Comparison of ENCODE assay signal across 18 cellular contexts in genomic region chr4:40176602-40177001, GRCh38. TPM values are rescaled to one million over a fixed set of nuclear protein-coding genes. Genes with fewer than 3 reads are reported as not detected.
A peak's percentile ranks its signal among the peaks of the same experiment; 100 is the strongest.
DNase-seq lines count a peak whose midpoint lies in the region; ATAC-seq and TF ChIP-seq lines count a peak whose summit lies in the region.
"Had no signal": no experiment of that assay in that cellular context is flagged by ENCODE, and none has a peak within 500 bp of the region (broad histone marks: within the 10 kb centered on the region; RNA-seq: fewer than 3 reads in every experiment).

No MANE protein-coding gene starts in this region.

- H3K9me2 ChIP-seq in GM23248 (ENCODE audit: insufficient read depth): no peaks in the 10 kb centered on the region

- CTCF ChIA-PET in T-cell (lab: Charles Lee): no interaction called here

- POLR2A ChIA-PET in T-cell (lab: Charles Lee): no interaction called here

- TF ChIP-seq CTCF in fibroblast of villous mesenchyme (IDR thresholded peaks at IDR 0.05; ENCODE audit: insufficient read depth, low read depth, low read length) (no peak), osteoblast (IDR thresholded peaks at IDR 0.05; ENCODE audit: extremely low read depth, low read depth, low read length) (no peak)

- H3K9ac ChIP-seq in GM23248: no peak overlapping the region

- H3K27ac Mint-ChIP-seq in T-cell: peak overlapping the region; percentile 28 to 31
- H3K27ac Mint-ChIP-seq: activated CD8-positive, alpha-beta T cell treated with anti-CD3 and anti-CD28 coated beads for 36 hours had no signal

- H3K27ac ChIP-seq in GM23248 (no peak overlapping the region), osteoblast (ENCODE audit: low read depth, low read length) (no peak overlapping the region)
- H3K27ac ChIP-seq: heart right ventricle had no signal

- DNase-seq in GM23248 (no peak), T-cell (no peak), fibroblast of villous mesenchyme (ENCODE audit: low read depth) (peak; percentile 10), osteoblast (ENCODE audit: insufficient read length, low spot score, missing footprints) (no peak), amniotic stem cell (lab: John Stamatoyannopoulos, UW) (no peak), DMS79 treated with DMSO at 0.1 percent for 48 hours (lab: John Stamatoyannopoulos, UW) (no peak), NCI-H524 (lab: John Stamatoyannopoulos, UW) (no peak)
- DNase-seq: activated CD8-positive, alpha-beta T cell treated with anti-CD3 and anti-CD28 coated beads for 36 hours; AML-193; anterior cingulate cortex; Caco-2; erythroblast; heart right ventricle; naive B cell; NCI-H1694; NCI-H510A had no signal

- peak overlapping the region; percentile 28; the same call in 1 of the 2 replicates for H2AFZ ChIP-seq in GM23248
- peak overlapping the region; percentile 42 for H2AFZ ChIP-seq in osteoblast (ENCODE audit: low read length)

- no peaks in the 10 kb centered on the region for H3K27me3 ChIP-seq in GM23248 (replicated peaks; ENCODE audit: insufficient read depth)
- H3K27me3 ChIP-seq in osteoblast (ENCODE audit: insufficient read depth, low read length): no peaks in the 10 kb centered on the region

- no peaks in the 10 kb centered on the region for H3K9me3 ChIP-seq in GM23248 (ENCODE audit: low read depth)
- H3K9me3 ChIP-seq in osteoblast (ENCODE audit: low read depth, low read length): no peaks in the 10 kb centered on the region
- H3K9me3 ChIP-seq: Caco-2, heart right ventricle had no signal

- H3K9me3 Mint-ChIP-seq in T-cell: no peaks in the 10 kb centered on the region
- H3K9me3 Mint-ChIP-seq: activated CD8-positive, alpha-beta T cell treated with anti-CD3 and anti-CD28 coated beads for 36 hours; naive B cell had no signal

- H3K36me3 Mint-ChIP-seq in T-cell: no peaks in the 10 kb centered on the region
- H3K36me3 Mint-ChIP-seq: naive B cell had no signal

- peaks cover 24 to 39% (median 36%) of the 10 kb centered on the region in 3 donors for H3K4me1 Mint-ChIP-seq in T-cell

- no peak overlapping the region for H3K4me3 Mint-ChIP-seq in T-cell
- H3K4me3 Mint-ChIP-seq: activated CD8-positive, alpha-beta T cell treated with anti-CD3 and anti-CD28 coated beads for 36 hours had no signal

- H3K4me3 ChIP-seq in GM23248: no peak overlapping the region
- H3K4me3 ChIP-seq in fibroblast of villous mesenchyme (ENCODE audit: low read depth, low read length): peak overlapping the region; percentile 42
- H3K4me3 ChIP-seq in osteoblast (ENCODE audit: insufficient read depth, low read length): peak overlapping the region; percentile 42
- H3K4me3 ChIP-seq: heart right ventricle had no signal

- peaks cover 11% of the 10 kb centered on the region for H3K4me1 ChIP-seq in GM23248 (ENCODE audit: insufficient read depth)
- H3K4me1 ChIP-seq in osteoblast (ENCODE audit: insufficient read depth, low read length): peaks cover 7% of the 10 kb centered on the region
- H3K4me1 ChIP-seq: Caco-2 had no signal

- ATAC-seq in T-cell (replicated peaks in 1 of 4) (no peak), HG02970 (IDR thresholded peaks at IDR 0.05; ENCODE audit: low FRiP score, unreplicated experiment) (no peak)
- ATAC-seq: activated CD8-positive, alpha-beta T cell treated with anti-CD3 and anti-CD28 coated beads for 36 hours; heart right ventricle; left lobe of liver had no signal

- in situ Hi-C loops in GM23248 (cut with MboI): no loop called here

- H3K27me3 Mint-ChIP-seq in T-cell: no peaks in the 10 kb centered on the region
- H3K27me3 Mint-ChIP-seq: activated CD8-positive, alpha-beta T cell treated with anti-CD3 and anti-CD28 coated beads for 36 hours; naive B cell had no signal

- 76 to 80% methylated on average over 10 of the region's 10 CpGs for WGBS in GM23248 (ENCODE audit: low coverage in 1 of 2, low lambda C conversion rate in 2 of 2, missing lambda C conversion rate in 2 of 2), 2 experiments

- H3F3A ChIP-seq in GM23248 (ENCODE audit: insufficient read depth): 0 out of 2 replicates have a peak, but pooled peaks cover 7% of the 10 kb centered on the region

- H3K36me3 ChIP-seq in GM23248 (ENCODE audit: low read depth): no peaks in the 10 kb centered on the region
- H3K36me3 ChIP-seq in osteoblast (ENCODE audit: insufficient read depth, low read length): no peaks in the 10 kb centered on the region
- H3K36me3 ChIP-seq: heart right ventricle had no signal

- no peaks in the 10 kb centered on the region for H4K20me1 ChIP-seq in GM23248 (ENCODE audit: insufficient read depth)
- H4K20me1 ChIP-seq in osteoblast (ENCODE audit: insufficient read depth, low read length): no peaks in the 10 kb centered on the region

- H3K4me2 ChIP-seq in GM23248 (ENCODE audit: unreplicated experiment) (no peak overlapping the region), osteoblast (ENCODE audit: insufficient read depth, low read length) (peak overlapping the region; percentile 19)

- H3K79me2 ChIP-seq in GM23248 (ENCODE audit: insufficient read depth) (no peaks in the 10 kb centered on the region), osteoblast (ENCODE audit: insufficient read depth, low read length) (no peaks in the 10 kb centered on the region)

RNA-seq across cellular contexts. Expression of gene RHOH, which starts 20.2 kb away (rescaled TPM):
- total RNA-seq in GM23248 (2014; rRNA removed; shearing (Covaris generic)): not detected in 2 replicates
- polyA plus RNA-seq in GM23248 (2016; fragmentation: Nextera tagmentation; extraction: Ambion mirVana): 0.24 TPM in 1 of 2 replicates, not detected in the other
- 100 to 1,000 TPM; 174 to 436 (median 216) TPM for total RNA-seq in T-cell
- under 0.01 TPM in 1 of 2 replicates, not detected in the other for total RNA-seq in fibroblast of villous mesenchyme
- total RNA-seq in osteoblast: under 0.01 TPM in 1 of 2 replicates, not detected in the other
- total RNA-seq: Caco-2 had no signal

Comparison
In these comparisons a context has a peak if more than half of its experiments do, and no peak if none do; other contexts are left out.
1. RNA of gene RHOH, which starts 20.2 kb away (total RNA-seq): 174 to 436 TPM in T-cell; not detected in GM23248, under 0.01 TPM in fibroblast of villous mesenchyme and under 0.01 TPM in osteoblast; every median in the first group is over 100 times any median in the second.